8 cellular contexts compared by ENCODE assay signal in the genomic region with DNA sequence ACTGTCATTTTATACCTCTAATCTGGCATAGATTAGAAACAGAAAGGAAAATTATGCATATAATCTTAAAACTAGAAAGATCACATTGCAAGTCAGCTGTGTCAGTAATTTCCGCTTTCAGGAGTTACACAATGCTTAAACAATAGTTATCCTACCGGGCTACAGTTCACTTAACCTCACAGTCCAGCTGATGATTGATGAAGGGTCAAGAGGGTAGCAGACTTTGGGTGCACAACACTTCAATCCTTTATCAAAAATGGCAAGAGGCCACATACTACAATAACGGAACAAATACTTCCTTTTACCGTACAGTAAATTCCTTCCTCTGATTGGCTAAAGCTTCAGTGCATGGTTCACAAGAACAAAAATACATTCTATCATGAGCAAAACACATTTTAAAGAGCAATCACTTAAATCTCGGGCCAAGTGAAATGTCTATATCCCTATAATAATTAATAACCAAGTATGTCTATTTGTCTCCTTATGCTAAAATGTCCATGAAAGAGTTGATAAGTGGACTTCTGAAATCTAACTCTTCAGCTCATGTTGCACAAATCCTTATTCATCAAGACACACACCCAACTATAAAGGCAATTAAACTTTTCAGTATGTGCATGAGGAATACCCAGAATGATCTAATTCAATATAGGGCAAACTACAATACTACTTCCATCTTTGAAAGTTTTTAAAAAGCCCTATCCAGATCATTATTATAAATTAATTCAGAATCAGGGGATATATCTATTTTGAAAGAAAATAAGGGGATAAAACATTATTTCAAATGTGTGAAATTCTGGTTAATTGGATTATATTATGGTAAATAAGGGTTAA.
A peak's percentile ranks its signal among the peaks of the same experiment; 100 is the strongest.
DNase-seq lines count a peak whose midpoint lies in the region; ATAC-seq and TF ChIP-seq lines count a peak whose summit lies in the region.

No MANE protein-coding gene starts in this region.

- H3K27ac ChIP-seq in heart left ventricle (peak overlapping the region in 7 of 12 donors; percentile 13 to 50 (median 22)), neuronal stem cell (replicated peaks; ENCODE audit: low read length) (no peak overlapping the region)

- H3K23ac ChIP-seq in neuronal stem cell (ENCODE audit: low read depth, low read length, poor library complexity) = no peak overlapping the region

- no peak overlapping the region for H2BK5ac ChIP-seq in neuronal stem cell (ENCODE audit: low read length)

- H3K36me3 ChIP-seq in heart left ventricle = no peaks in the 10 kb centered on the region
- no peaks in the 10 kb centered on the region for H3K36me3 ChIP-seq in neuronal stem cell (replicated peaks in 1 of 2; ENCODE audit: control insufficient read depth in 2 of 2, insufficient read depth in 2 of 2, low read length in 2 of 2)

- H4K91ac ChIP-seq in neuronal stem cell (ENCODE audit: low read depth, low read length, poor library complexity) = no peak overlapping the region

- no peaks in the 10 kb centered on the region for H3K9me3 Mint-ChIP-seq in activated naive CD4-positive, alpha-beta T cell treated with anti-CD3 and anti-CD28 coated beads, Interleukin-2, amount 10 ng/mL, durations not matched to agents 7 days and 5 days
- H3K9me3 Mint-ChIP-seq in type B pancreatic cell = peaks cover 6% of the 10 kb centered on the region

- H2AFZ ChIP-seq in neuronal stem cell (ENCODE audit: low read length) = no peak overlapping the region

- ATAC-seq in heart left ventricle = peak; percentile 26 to 65 (median 50)

- H3K9ac ChIP-seq in neuronal stem cell (ENCODE audit: low read depth, low read length, poor library complexity) = no peak overlapping the region

- H3K4me3 ChIP-seq in heart left ventricle (peak overlapping the region in 8 of 12 donors; percentile 1 to 33 (median 14)), neuronal stem cell (ENCODE audit: low read length in 2 of 2) (no peak overlapping the region)

- no peak overlapping the region for H4K8ac ChIP-seq in neuronal stem cell (ENCODE audit: low read depth, low read length)

- H3K27ac Mint-ChIP-seq in activated naive CD4-positive, alpha-beta T cell treated with anti-CD3 and anti-CD28 coated beads, Interleukin-2, amount 10 ng/mL, durations not matched to agents 7 days and 5 days = no peak overlapping the region
- H3K27ac Mint-ChIP-seq in type B pancreatic cell = peak overlapping the region; percentile 27

- no peak overlapping the region for H3K18ac ChIP-seq in neuronal stem cell (ENCODE audit: low read length)

- no peak for TF ChIP-seq POLR2A in heart left ventricle (IDR thresholded peaks at IDR 0.05)
- no peak for TF ChIP-seq POLR2A in erythroblast (IDR thresholded peaks at IDR 0.05; ENCODE audit: low read length)

- H2BK120ac ChIP-seq in neuronal stem cell (ENCODE audit: low read depth, low read length) = no peak overlapping the region

- CTCF ChIA-PET in activated naive CD4-positive, alpha-beta T cell treated with anti-CD3 and anti-CD28 coated beads, Interleukin-2, amount 10 ng/mL, durations not matched to agents 7 days and 5 days (lab: Charles Lee) = interaction anchor here (1.1 to 1.3 kb wide), 2 partner anchors 18 to 49 kb away, joined by 3 read pairs; no protein-coding TSS in a partner anchor

- H3K36me3 Mint-ChIP-seq in activated naive CD4-positive, alpha-beta T cell treated with anti-CD3 and anti-CD28 coated beads, Interleukin-2, amount 10 ng/mL, durations not matched to agents 7 days and 5 days = peaks cover 28% of the 10 kb centered on the region
- no peaks in the 10 kb centered on the region for H3K36me3 Mint-ChIP-seq in type B pancreatic cell

- no peak overlapping the region for H2AK5ac ChIP-seq in neuronal stem cell (ENCODE audit: low read depth, low read length)

- H3K9me3 ChIP-seq in heart left ventricle = no peaks in the 10 kb centered on the region
- H3K9me3 ChIP-seq in neuronal stem cell (replicated peaks in 1 of 2; ENCODE audit: control insufficient read depth in 2 of 2, insufficient read depth in 1 of 2, low read depth in 1 of 2, low read length in 2 of 2) = no peaks in the 10 kb centered on the region

- no peak overlapping the region for H3K4ac ChIP-seq in neuronal stem cell (ENCODE audit: low read length)

- intact Hi-C loops in heart left ventricle (cut with DNase I) = loop anchor here in 1 of 10 donors (2.0 kb wide), 1 partner anchor 19 kb away; no protein-coding TSS in a partner anchor

- no peak overlapping the region for H3K4me2 ChIP-seq in neuronal stem cell (ENCODE audit: insufficient read depth, low read length, poor library complexity, severe bottlenecking)

- H3K27me3 Mint-ChIP-seq in activated naive CD4-positive, alpha-beta T cell treated with anti-CD3 and anti-CD28 coated beads, Interleukin-2, amount 10 ng/mL, durations not matched to agents 7 days and 5 days = no peaks in the 10 kb centered on the region
- H3K27me3 Mint-ChIP-seq in type B pancreatic cell = no peaks in the 10 kb centered on the region

- no peak overlapping the region for H3K14ac ChIP-seq in neuronal stem cell (ENCODE audit: low read length)

- peak overlapping the region; percentile 33 for H3K4me3 Mint-ChIP-seq in activated naive CD4-positive, alpha-beta T cell treated with anti-CD3 and anti-CD28 coated beads, Interleukin-2, amount 10 ng/mL, durations not matched to agents 7 days and 5 days
- peak overlapping the region; percentile 12 for H3K4me3 Mint-ChIP-seq in type B pancreatic cell

- WGBS in heart left ventricle, 4 donors = 9 to 15% (median 12%) methylated on average over 5 of the region's 5 CpGs
- no CpG with 5 or more reads among the region's 5 CpGs for WGBS in neuronal stem cell (ENCODE audit: extremely low coverage in 2 of 2, insufficient read length in 2 of 2, insufficient replicate concordance in 1 of 2), 2 donors

- H3K4me1 ChIP-seq in heart left ventricle (peaks cover 7 to 70% (median 49%) of the 10 kb centered on the region in 12 donors), neuronal stem cell (ENCODE audit: control insufficient read depth in 2 of 2, insufficient read depth in 1 of 2, low read depth in 1 of 2, low read length in 2 of 2) (peaks cover 0 to 9% of the 10 kb centered on the region in 2 donors)

- H3K27me3 ChIP-seq in heart left ventricle (no peaks in the 10 kb centered on the region), neuronal stem cell (ENCODE audit: control insufficient read depth in 3 of 3, insufficient read depth in 3 of 3, low read depth in 1 of 3, low read length in 3 of 3) (no peaks in the 10 kb centered on the region)

- DNase-seq in activated naive CD4-positive, alpha-beta T cell treated with anti-CD3 and anti-CD28 coated beads, Interleukin-2, amount 10 ng/mL, durations not matched to agents 7 days and 5 days = no peak
- DNase-seq in activated naive CD4-positive, alpha-beta T cell treated with anti-CD3 and anti-CD28 coated beads, Interleukin-2, amount 50 U/mL, for 16 hours = no peak
- DNase-seq in SKM-1 (lab: John Stamatoyannopoulos, UW; ENCODE audit: unreplicated experiment) (peak; percentile 56), heart left ventricle (no peak), type B pancreatic cell (ENCODE audit: extremely low spot score, unreplicated experiment) (no peak), HUDEP-2 (lab: John Stamatoyannopoulos, UW; ENCODE audit: unreplicated experiment in 76 of 76) (no peak), erythroblast (lab: John Stamatoyannopoulos, UW) (no peak), neuronal stem cell (ENCODE audit: low spot score) (no peak)

- TF ChIP-seq CTCF in heart left ventricle (IDR thresholded peaks at IDR 0.05) (no peak), type B pancreatic cell (conservative IDR thresholded peaks at IDR 0.05) (no peak)

- no peak overlapping the region for H2BK15ac ChIP-seq in neuronal stem cell (ENCODE audit: low read length)

- H3K79me1 ChIP-seq in neuronal stem cell (ENCODE audit: low read depth, low read length) = no peaks in the 10 kb centered on the region

- H3K4me1 Mint-ChIP-seq in activated naive CD4-positive, alpha-beta T cell treated with anti-CD3 and anti-CD28 coated beads, Interleukin-2, amount 10 ng/mL, durations not matched to agents 7 days and 5 days = peaks cover 66% of the 10 kb centered on the region
- peaks cover 19% of the 10 kb centered on the region for H3K4me1 Mint-ChIP-seq in type B pancreatic cell (ENCODE audit: unreplicated experiment)

- no peak overlapping the region for H2BK12ac ChIP-seq in neuronal stem cell (ENCODE audit: low read length)

Comparison
In these comparisons a context has a peak if more than half of its experiments do, and no peak if none do; other contexts are left out.
1. H3K4me3 ChIP-seq: peak in heart left ventricle (8 of 12); none in neuronal stem cell (0 of 2).